1 cellular context compared by ENCODE assay signal in the genomic region with DNA sequence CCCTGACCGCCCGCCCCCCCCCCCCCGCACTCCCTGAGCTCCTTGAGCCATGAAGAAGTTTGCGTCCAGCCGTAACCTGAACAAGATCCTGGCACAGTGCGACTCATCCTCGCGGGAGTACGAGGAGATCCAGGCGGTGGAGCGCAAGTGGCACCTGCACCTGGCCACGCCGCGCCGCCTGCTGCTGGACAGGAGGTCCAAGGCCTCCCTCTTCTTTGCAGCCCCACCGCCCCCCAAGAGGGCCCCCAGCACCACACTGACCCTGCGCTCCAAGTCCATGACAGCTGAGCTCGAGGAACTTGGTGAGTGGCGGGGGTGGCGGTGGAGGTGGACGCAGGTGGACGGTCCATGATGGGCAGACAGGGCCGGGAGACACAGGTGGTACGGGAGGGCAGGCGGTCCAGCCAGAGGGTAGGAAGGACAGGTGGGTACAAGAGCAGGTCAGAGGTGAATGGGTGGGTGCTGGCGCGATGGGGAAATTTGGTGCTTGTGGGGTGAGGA.
TF ChIP-seq lines count a peak whose summit lies in the region.

No MANE protein-coding gene starts in this region.

TF ChIP-seq in WTC11, 78 proteins besides CTCF, POLR2A, EP300 and RAD21 (continued from another document):
- TF ChIP-seq, protein P1, sequence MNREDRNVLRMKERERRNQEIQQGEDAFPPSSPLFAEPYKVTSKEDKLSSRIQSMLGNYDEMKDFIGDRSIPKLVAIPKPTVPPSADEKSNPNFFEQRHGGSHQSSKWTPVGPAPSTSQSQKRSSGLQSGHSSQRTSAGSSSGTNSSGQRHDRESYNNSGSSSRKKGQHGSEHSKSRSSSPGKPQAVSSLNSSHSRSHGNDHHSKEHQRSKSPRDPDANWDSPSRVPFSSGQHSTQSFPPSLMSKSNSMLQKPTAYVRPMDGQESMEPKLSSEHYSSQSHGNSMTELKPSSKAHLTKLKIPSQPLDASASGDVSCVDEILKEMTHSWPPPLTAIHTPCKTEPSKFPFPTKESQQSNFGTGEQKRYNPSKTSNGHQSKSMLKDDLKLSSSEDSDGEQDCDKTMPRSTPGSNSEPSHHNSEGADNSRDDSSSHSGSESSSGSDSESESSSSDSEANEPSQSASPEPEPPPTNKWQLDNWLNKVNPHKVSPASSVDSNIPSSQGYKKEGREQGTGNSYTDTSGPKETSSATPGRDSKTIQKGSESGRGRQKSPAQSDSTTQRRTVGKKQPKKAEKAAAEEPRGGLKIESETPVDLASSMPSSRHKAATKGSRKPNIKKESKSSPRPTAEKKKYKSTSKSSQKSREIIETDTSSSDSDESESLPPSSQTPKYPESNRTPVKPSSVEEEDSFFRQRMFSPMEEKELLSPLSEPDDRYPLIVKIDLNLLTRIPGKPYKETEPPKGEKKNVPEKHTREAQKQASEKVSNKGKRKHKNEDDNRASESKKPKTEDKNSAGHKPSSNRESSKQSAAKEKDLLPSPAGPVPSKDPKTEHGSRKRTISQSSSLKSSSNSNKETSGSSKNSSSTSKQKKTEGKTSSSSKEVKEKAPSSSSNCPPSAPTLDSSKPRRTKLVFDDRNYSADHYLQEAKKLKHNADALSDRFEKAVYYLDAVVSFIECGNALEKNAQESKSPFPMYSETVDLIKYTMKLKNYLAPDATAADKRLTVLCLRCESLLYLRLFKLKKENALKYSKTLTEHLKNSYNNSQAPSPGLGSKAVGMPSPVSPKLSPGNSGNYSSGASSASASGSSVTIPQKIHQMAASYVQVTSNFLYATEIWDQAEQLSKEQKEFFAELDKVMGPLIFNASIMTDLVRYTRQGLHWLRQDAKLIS (CRISPR knock-in tag; IDR thresholded peaks at IDR 0.05; ENCODE audit: borderline replicate concordance) = no peak
